In genomic region chr14:99517643-99518381, GRCh38 we compare ENCODE assay signal across 1 cellular context.
TF ChIP-seq lines count a peak whose summit lies in the region.

No MANE protein-coding gene starts in this region.

TF ChIP-seq in GM23338, 12 proteins besides CTCF, POLR2A, EP300 and RAD21 (continued from another document):
- no peak for TF ChIP-seq ETS1 (IDR thresholded peaks at IDR 0.05)
- TF ChIP-seq CREB1 (CRISPR knock-in tag; IDR thresholded peaks at IDR 0.05; ENCODE audit: low read depth) = no peak
- no peak for TF ChIP-seq POLR2AphosphoS5 (IDR thresholded peaks at IDR 0.05; ENCODE audit: low read depth)
- no peak for TF ChIP-seq JUNB (IDR thresholded peaks at IDR 0.05; ENCODE audit: unreplicated experiment)
- TF ChIP-seq ZNF114 (CRISPR knock-in tag; IDR thresholded peaks at IDR 0.05) = no peak
- no peak for TF ChIP-seq ZNF462 (CRISPR knock-in tag; IDR thresholded peaks at IDR 0.05)
- TF ChIP-seq EZH2 (IDR thresholded peaks at IDR 0.05; ENCODE audit: low read depth, unreplicated experiment) = no peak
